ENCODE assay signal across 1 cellular context in genomic region chr2:231701456-231702373, GRCh38.
TF ChIP-seq lines count a peak whose summit lies in the region.

No MANE protein-coding gene starts in this region.

TF ChIP-seq in K562, 482 proteins besides CTCF, POLR2A, EP300 and RAD21 (continued from another document):
- TF ChIP-seq GABPA (tag; conservative IDR thresholded peaks at IDR 0.05; ENCODE audit: low read depth) (peak; percentile 35; the same call in 1 of the 2 replicates), ERF (CRISPR knock-in tag; IDR thresholded peaks at IDR 0.05) (no peak), RFX7 (CRISPR knock-in tag; IDR thresholded peaks at IDR 0.05) (no peak), KLF1 (tag; IDR thresholded peaks at IDR 0.05) (no peak), MTF1 (CRISPR knock-in tag; IDR thresholded peaks at IDR 0.05; ENCODE audit: borderline replicate concordance) (no peak), ZNF133 (CRISPR knock-in tag; IDR thresholded peaks at IDR 0.05) (no peak), ZBTB40 (IDR thresholded peaks at IDR 0.05) (0 out of 2 replicates have a peak, but pooled peaks have one; percentile 43), ZBTB40 (CRISPR knock-in tag; IDR thresholded peaks at IDR 0.05) (no peak), XRCC3 (IDR thresholded peaks at IDR 0.05) (no peak), HDAC3 (IDR thresholded peaks at IDR 0.05; ENCODE audit: borderline replicate concordance, partially characterized antibody) (no peak), ZNF830 (CRISPR knock-in tag; IDR thresholded peaks at IDR 0.05) (no peak), FIP1L1 (IDR thresholded peaks at IDR 0.05; ENCODE audit: low read depth, low read length, poor library complexity, severe bottlenecking) (no peak), TCF7L2 (IDR thresholded peaks at IDR 0.05; ENCODE audit: low read depth, low read length) (no peak), TSHZ1 (CRISPR knock-in tag; IDR thresholded peaks at IDR 0.05) (no peak), REST (CRISPR knock-in tag; IDR thresholded peaks at IDR 0.05; ENCODE audit: low read depth) (no peak), HNRNPH1 (optimal IDR thresholded peaks at IDR 0.05; ENCODE audit: low read depth, low read length) (no peak), JUNB (CRISPR knock-in tag; conservative IDR thresholded peaks at IDR 0.05) (no peak)
